In the genomic region with DNA sequence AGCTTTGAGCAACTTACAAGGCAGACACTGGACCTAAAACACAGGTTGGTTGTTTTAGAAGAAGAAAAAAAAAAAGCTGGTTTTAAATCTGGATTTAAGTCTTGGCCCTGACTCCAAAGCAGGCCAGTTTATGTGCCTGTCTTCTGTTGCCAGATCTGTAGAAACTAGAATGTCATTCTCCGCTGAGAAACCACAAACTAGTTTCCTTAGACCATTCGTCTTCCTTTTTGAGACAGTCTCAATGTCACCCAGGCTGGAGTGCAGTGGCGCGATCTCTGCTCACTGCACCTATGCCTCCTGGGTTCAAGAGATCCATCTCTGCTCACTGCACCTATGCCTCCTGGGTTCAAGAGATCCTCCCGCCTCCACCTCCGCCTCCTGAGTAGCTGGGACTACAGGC, we compare ENCODE assay signal across 9 cellular contexts. TPM values are rescaled to one million over a fixed set of nuclear protein-coding genes. Genes with fewer than 3 reads are reported as not detected.
DNase-seq lines count a peak whose midpoint lies in the region; ATAC-seq and TF ChIP-seq lines count a peak whose summit lies in the region.
"Had no signal": no experiment of that assay in that cellular context is flagged by ENCODE, and none has a peak within 500 bp of the region (broad histone marks: within the 10 kb centered on the region; RNA-seq: fewer than 3 reads in every experiment).

No MANE protein-coding gene starts in this region.

- intact Hi-C loops in breast epithelium (cut with DNase I; ENCODE audit: low total_unique reads) (no loop called here), ascending aorta (cut with DNase I) (no loop called here)

- H3K9me3 ChIP-seq in breast epithelium (no peaks in the 10 kb centered on the region), ascending aorta (no peaks in the 10 kb centered on the region)

- no peak for TF ChIP-seq POLR2A in breast epithelium (IDR thresholded peaks at IDR 0.05)

- H3K9me3 Mint-ChIP-seq in type B pancreatic cell: peaks cover 6% of the 10 kb centered on the region

- H3K36me3 Mint-ChIP-seq in type B pancreatic cell: peaks cover 25% of the 10 kb centered on the region

- TF ChIP-seq CTCF in breast epithelium (IDR thresholded peaks at IDR 0.05) (no peak), type B pancreatic cell (conservative IDR thresholded peaks at IDR 0.05) (no peak), ascending aorta (IDR thresholded peaks at IDR 0.05) (no peak), coronary artery (IDR thresholded peaks at IDR 0.05) (no peak)

- ATAC-seq in GM18520 (IDR thresholded peaks at IDR 0.05; ENCODE audit: unreplicated experiment) (peak; percentile 98), GM21526 (IDR thresholded peaks at IDR 0.05; ENCODE audit: low FRiP score, unreplicated experiment) (peak; percentile 97), HG03342 (IDR thresholded peaks at IDR 0.05; ENCODE audit: unreplicated experiment) (peak; percentile 94)

- H3K4me1 ChIP-seq in breast epithelium: no peaks in the 10 kb centered on the region
- peaks cover 0 to 3% of the 10 kb centered on the region in 2 donors for H3K4me1 ChIP-seq in ascending aorta

- H3K27me3 ChIP-seq in breast epithelium (no peaks in the 10 kb centered on the region), ascending aorta (no peaks in the 10 kb centered on the region)

- no peak overlapping the region for H3K27ac Mint-ChIP-seq in type B pancreatic cell

- H3K4me1 Mint-ChIP-seq in type B pancreatic cell (ENCODE audit: unreplicated experiment): peaks cover 14% of the 10 kb centered on the region

- no peak overlapping the region for H3K4me3 Mint-ChIP-seq in type B pancreatic cell

- in situ Hi-C loops in ACHN (cut with HindIII; ENCODE audit: low pct_ligation_motif_present, low pct_unique_long_range_greater_than_20kb, low sequenced_read_pairs): no loop called here

- no peaks in the 10 kb centered on the region for H3K27me3 Mint-ChIP-seq in type B pancreatic cell

- H3K27ac ChIP-seq in breast epithelium (peak overlapping the region; percentile 23 to 34), ascending aorta (no peak overlapping the region), coronary artery (no peak overlapping the region)

- DNase-seq in breast epithelium (ENCODE audit: low spot score in 2 of 2) (no peak), type B pancreatic cell (ENCODE audit: extremely low spot score, unreplicated experiment) (no peak), ascending aorta (ENCODE audit: low spot score in 2 of 2) (no peak), coronary artery (ENCODE audit: low spot score) (no peak), ACHN (no peak)
- DNase-seq: NCI-H1092 had no signal

- H3K36me3 ChIP-seq in breast epithelium (no peaks in the 10 kb centered on the region), ascending aorta (no peaks in the 10 kb centered on the region)

- H3K4me3 ChIP-seq in breast epithelium: no peak overlapping the region
- no peak overlapping the region for H3K4me3 ChIP-seq in ascending aorta
- no peak overlapping the region for H3K4me3 ChIP-seq in coronary artery

RNA-seq across cellular contexts. Expression of gene APP, which starts 33.9 kb away (rescaled TPM):
- total RNA-seq in breast epithelium (100 to 1,000 TPM; 270 to 546 (median 383) TPM), type B pancreatic cell (ENCODE audit: low replicate concordance) (329 and 415 TPM in 2 replicates), ascending aorta (350 TPM)

Comparison
In these comparisons a context has a peak if more than half of its experiments do, and no peak if none do; other contexts are left out.
1. H3K27ac ChIP-seq: peak in breast epithelium (2 of 2); none in ascending aorta (0 of 2) and coronary artery (0 of 2).
2. Peak in every context shown above with its lines, with median percentiles within 50 percentile points of each other: ATAC-seq.